25 cellular contexts compared by ENCODE assay signal in genomic region chr17:29633886-29634285, GRCh38. TPM values are rescaled to one million over a fixed set of nuclear protein-coding genes. Genes with fewer than 3 reads are reported as not detected.
A peak's percentile ranks its signal among the peaks of the same experiment; 100 is the strongest.
DNase-seq lines count a peak whose midpoint lies in the region; ATAC-seq and TF ChIP-seq lines count a peak whose summit lies in the region.
"Had no signal": no experiment of that assay in that cellular context is flagged by ENCODE, and none has a peak within 500 bp of the region (broad histone marks: within the 10 kb centered on the region; RNA-seq: fewer than 3 reads in every experiment).

No MANE protein-coding gene starts in this region.

- H3K36me3 Mint-ChIP-seq in activated CD4-positive, alpha-beta T cell treated with anti-CD3 and anti-CD28 coated beads for 36 hours (ENCODE audit: low read depth) = peaks cover 28% of the 10 kb centered on the region
- H3K36me3 Mint-ChIP-seq in CD4-positive, alpha-beta T cell (ENCODE audit: low read depth) = peaks cover 78% of the 10 kb centered on the region
- peaks cover 30% of the 10 kb centered on the region for H3K36me3 Mint-ChIP-seq in activated T-helper 1 cell treated with anti-CD3 and anti-CD28 coated beads, Interleukin-12 subunit alpha, Interleukin-12 subunit beta, Interleukin-2, Interleukin-4 antibody, amounts not matched to agents 30 ng/mL and 10 ng/mL and 1 ng/mL, durations not matched to agents 14 hours and 24 hours and 36 hours (ENCODE audit: low read depth)
- peaks cover 3 to 30% (median 21%) of the 10 kb centered on the region in 5 donors for H3K36me3 Mint-ChIP-seq in naive thymus-derived CD4-positive, alpha-beta T cell

- POLR2A ChIA-PET in activated CD4-positive, alpha-beta T cell treated with anti-CD3 and anti-CD28 coated beads for 36 hours (lab: Charles Lee) = interaction anchor here (0.5 to 0.6 kb wide), 2 partner anchors 42 to 275 kb away, joined by 3 to 4 read pairs; no protein-coding TSS in a partner anchor
- POLR2A ChIA-PET in CD4-positive, alpha-beta T cell (lab: Charles Lee) = no interaction called here
- POLR2A ChIA-PET in naive thymus-derived CD4-positive, alpha-beta T cell (lab: Charles Lee) = no interaction called here

- H3K4me3 Mint-ChIP-seq in activated CD4-positive, alpha-beta T cell treated with anti-CD3 and anti-CD28 coated beads for 36 hours = no peak overlapping the region
- H3K4me3 Mint-ChIP-seq in CD4-positive, alpha-beta T cell = no peak overlapping the region
- no peak overlapping the region for H3K4me3 Mint-ChIP-seq in activated T-helper 1 cell treated with anti-CD3 and anti-CD28 coated beads, Interleukin-12 subunit alpha, Interleukin-12 subunit beta, Interleukin-2, Interleukin-4 antibody, amounts not matched to agents 30 ng/mL and 10 ng/mL and 1 ng/mL, durations not matched to agents 14 hours and 24 hours and 36 hours
- H3K4me3 Mint-ChIP-seq in naive thymus-derived CD4-positive, alpha-beta T cell = no peak overlapping the region
- H3K4me3 Mint-ChIP-seq: stimulated activated naive CD8-positive, alpha-beta T cell treated with anti-CD3 and anti-CD28 coated beads, Interleukin-15, amount 100 ng/mL, for 72 hours; T-cell had no signal

- intact Hi-C loops in activated CD4-positive, alpha-beta T cell treated with anti-CD3 and anti-CD28 coated beads for 36 hours (cut with DNase I, micrococcal nuclease) = no loop called here
- intact Hi-C loops in CD4-positive, alpha-beta T cell (cut with DNase I, micrococcal nuclease) = no loop called here
- intact Hi-C loops in activated T-helper 1 cell treated with anti-CD3 and anti-CD28 coated beads, Interleukin-12 subunit alpha, Interleukin-12 subunit beta, Interleukin-2, Interleukin-4 antibody, amounts not matched to agents 30 ng/mL and 10 ng/mL and 1 ng/mL, durations not matched to agents 14 hours and 24 hours and 36 hours (cut with micrococcal nuclease) = loop anchor here (10.0 kb wide), 1 partner anchor 461 kb away; no protein-coding TSS in a partner anchor
- intact Hi-C loops in naive thymus-derived CD4-positive, alpha-beta T cell (cut with micrococcal nuclease) = no loop called here

- H3K4me1 ChIP-seq in naive thymus-derived CD4-positive, alpha-beta T cell (ENCODE audit: control insufficient read depth in 2 of 2, insufficient read depth in 2 of 2, low read length in 2 of 2) = no peaks in the 10 kb centered on the region
- H3K4me1 ChIP-seq: right lobe of liver, SJSA1 had no signal

- no peak overlapping the region for H3K27ac ChIP-seq in CD4-positive, alpha-beta T cell (ENCODE audit: low read depth, low read length)
- H3K27ac ChIP-seq in naive thymus-derived CD4-positive, alpha-beta T cell (ENCODE audit: low read depth, low read length) = no peak overlapping the region
- H3K27ac ChIP-seq: right lobe of liver, SJSA1 had no signal

- peaks cover 16% of the 10 kb centered on the region for H3K4me1 Mint-ChIP-seq in activated CD4-positive, alpha-beta T cell treated with anti-CD3 and anti-CD28 coated beads for 36 hours
- H3K4me1 Mint-ChIP-seq in CD4-positive, alpha-beta T cell (ENCODE audit: low read depth) = peaks cover 4% of the 10 kb centered on the region
- peaks cover 23% of the 10 kb centered on the region for H3K4me1 Mint-ChIP-seq in activated T-helper 1 cell treated with anti-CD3 and anti-CD28 coated beads, Interleukin-12 subunit alpha, Interleukin-12 subunit beta, Interleukin-2, Interleukin-4 antibody, amounts not matched to agents 30 ng/mL and 10 ng/mL and 1 ng/mL, durations not matched to agents 14 hours and 24 hours and 36 hours (ENCODE audit: low read depth)
- peaks cover 6 to 25% (median 16%) of the 10 kb centered on the region in 7 donors for H3K4me1 Mint-ChIP-seq in naive thymus-derived CD4-positive, alpha-beta T cell

- TF ChIP-seq CTCF in CD4-positive, alpha-beta T cell (IDR thresholded peaks at IDR 0.05) = no peak

- H3K9me3 Mint-ChIP-seq in activated CD4-positive, alpha-beta T cell treated with anti-CD3 and anti-CD28 coated beads for 36 hours (ENCODE audit: low read depth) = no peaks in the 10 kb centered on the region
- H3K9me3 Mint-ChIP-seq in CD4-positive, alpha-beta T cell = no peaks in the 10 kb centered on the region
- H3K9me3 Mint-ChIP-seq in activated T-helper 1 cell treated with anti-CD3 and anti-CD28 coated beads, Interleukin-12 subunit alpha, Interleukin-12 subunit beta, Interleukin-2, Interleukin-4 antibody, amounts not matched to agents 30 ng/mL and 10 ng/mL and 1 ng/mL, durations not matched to agents 14 hours and 24 hours and 36 hours = no peaks in the 10 kb centered on the region
- H3K9me3 Mint-ChIP-seq in naive thymus-derived CD4-positive, alpha-beta T cell = peaks cover 0 to 2% (median 0%) of the 10 kb centered on the region in 11 donors
- H3K9me3 Mint-ChIP-seq: activated T-helper 2 cell treated with anti-CD3 and anti-CD28 coated beads, Interferon-gamma antibody, Interleukin-2, Interleukin-4, amounts not matched to agents 10 μg/mL and 5 μg/mL and 100 μg/mL, durations not matched to agents 14 hours and 24 hours and 36 hours; CD4-positive, alpha-beta memory T cell; stimulated activated naive CD8-positive, alpha-beta T cell treated with anti-CD3 and anti-CD28 coated beads, Interleukin-15, amount 100 ng/mL, for 72 hours; T-cell had no signal

- peak overlapping the region; percentile 45 for H3K27ac Mint-ChIP-seq in activated CD4-positive, alpha-beta T cell treated with anti-CD3 and anti-CD28 coated beads for 36 hours
- peak overlapping the region; percentile 8 for H3K27ac Mint-ChIP-seq in CD4-positive, alpha-beta T cell
- H3K27ac Mint-ChIP-seq in activated T-helper 1 cell treated with anti-CD3 and anti-CD28 coated beads, Interleukin-12 subunit alpha, Interleukin-12 subunit beta, Interleukin-2, Interleukin-4 antibody, amounts not matched to agents 30 ng/mL and 10 ng/mL and 1 ng/mL, durations not matched to agents 14 hours and 24 hours and 36 hours = peak overlapping the region; percentile 24
- peak overlapping the region in 8 of 9 donors; percentile 17 to 69 (median 50) for H3K27ac Mint-ChIP-seq in naive thymus-derived CD4-positive, alpha-beta T cell
- H3K27ac Mint-ChIP-seq: activated T-helper 2 cell treated with anti-CD3 and anti-CD28 coated beads, Interferon-gamma antibody, Interleukin-2, Interleukin-4, amounts not matched to agents 10 μg/mL and 5 μg/mL and 100 μg/mL, durations not matched to agents 14 hours and 24 hours and 36 hours had no signal

- H3K9me3 ChIP-seq in CD4-positive, alpha-beta T cell (ENCODE audit: control insufficient read depth, low read length) = no peaks in the 10 kb centered on the region
- H3K9me3 ChIP-seq in naive thymus-derived CD4-positive, alpha-beta T cell (ENCODE audit: control insufficient read depth in 2 of 3, low read length in 3 of 3) = no peaks in the 10 kb centered on the region
- H3K9me3 ChIP-seq: right lobe of liver, SJSA1, thyroid gland had no signal

- H3K36me3 ChIP-seq in naive thymus-derived CD4-positive, alpha-beta T cell (ENCODE audit: control insufficient read depth in 2 of 3, insufficient read depth in 3 of 3, low read length in 3 of 3) = peaks cover 5 to 71% (median 14%) of the 10 kb centered on the region in 3 experiments

- CTCF ChIA-PET in activated CD4-positive, alpha-beta T cell treated with anti-CD3 and anti-CD28 coated beads for 36 hours (lab: Charles Lee) = no interaction called here
- CTCF ChIA-PET in CD4-positive, alpha-beta T cell (lab: Charles Lee) = interaction anchor here (1.5 kb wide), 1 partner anchor 17 kb away, joined by 4 read pairs; no protein-coding TSS in a partner anchor
- CTCF ChIA-PET in naive thymus-derived CD4-positive, alpha-beta T cell (lab: Charles Lee) = interaction anchor here (1.9 kb wide), 1 partner anchor 9 kb away, joined by 6 read pairs; no protein-coding TSS in a partner anchor

- ATAC-seq in activated CD4-positive, alpha-beta T cell treated with anti-CD3 and anti-CD28 coated beads for 36 hours = no peak
- no peak for ATAC-seq in CD4-positive, alpha-beta T cell (ENCODE audit: poor library complexity)
- ATAC-seq in naive thymus-derived CD4-positive, alpha-beta T cell = no peak
- ATAC-seq in HG03460 (IDR thresholded peaks at IDR 0.05; ENCODE audit: unreplicated experiment) = no peak
- ATAC-seq: K562; right lobe of liver; stimulated activated naive CD8-positive, alpha-beta T cell treated with anti-CD3 and anti-CD28 coated beads, Interleukin-15, amount 100 ng/mL, for 72 hours; T-cell had no signal

- DNase-seq in activated CD4-positive, alpha-beta T cell treated with anti-CD3 and anti-CD28 coated beads for 36 hours = no peak
- DNase-seq in activated CD4-positive, alpha-beta T cell treated with anti-CD3 and anti-CD28 coated beads, Interleukin-2, amount 50 U/mL, for 1 hour = no peak
- no peak for DNase-seq in CD4-positive, alpha-beta T cell
- DNase-seq in activated T-helper 1 cell treated with anti-CD3 and anti-CD28 coated beads, Interleukin-12 subunit alpha, Interleukin-12 subunit beta, Interleukin-2, Interleukin-4 antibody, amounts not matched to agents 30 ng/mL and 10 ng/mL and 1 ng/mL, durations not matched to agents 14 hours and 24 hours and 36 hours (ENCODE audit: low spot score) = no peak
- no peak for DNase-seq in naive thymus-derived CD4-positive, alpha-beta T cell
- no peak for DNase-seq in NK-92 (lab: John Stamatoyannopoulos, UW; ENCODE audit: unreplicated experiment)
- DNase-seq in NCI-H2029 (lab: John Stamatoyannopoulos, UW) = no peak
- DNase-seq: 8988T; activated CD4-positive, alpha-beta T cell treated with anti-CD3 and anti-CD28 coated beads for 1 hour; amniotic stem cell; CD4-positive, alpha-beta memory T cell; DMS 273 treated with DMSO at 0.1 percent for 48 hours; effector CD4-positive, alpha-beta T cell; kidney glomerular epithelial cell; NCI-H1417 treated with DMSO at 0.1 percent for 48 hours; NCI-H2081 treated with DMSO at 0.1 percent for 48 hours; NCI-H345; right lobe of liver; stimulated activated naive CD8-positive, alpha-beta T cell treated with anti-CD3 and anti-CD28 coated beads, Interleukin-15, amount 100 ng/mL, for 72 hours; T-cell; thyroid gland had no signal

- H3K27me3 ChIP-seq in CD4-positive, alpha-beta T cell (ENCODE audit: control insufficient read depth, insufficient read depth, low read length) = no peaks in the 10 kb centered on the region
- H3K27me3 ChIP-seq in naive thymus-derived CD4-positive, alpha-beta T cell (ENCODE audit: control insufficient read depth in 2 of 2, insufficient read depth in 2 of 2, low read length in 2 of 2) = no peaks in the 10 kb centered on the region
- H3K27me3 ChIP-seq: right lobe of liver, SJSA1, thyroid gland had no signal

- no peaks in the 10 kb centered on the region for H3K27me3 Mint-ChIP-seq in activated CD4-positive, alpha-beta T cell treated with anti-CD3 and anti-CD28 coated beads for 36 hours
- no peaks in the 10 kb centered on the region for H3K27me3 Mint-ChIP-seq in CD4-positive, alpha-beta T cell
- no peaks in the 10 kb centered on the region for H3K27me3 Mint-ChIP-seq in activated T-helper 1 cell treated with anti-CD3 and anti-CD28 coated beads, Interleukin-12 subunit alpha, Interleukin-12 subunit beta, Interleukin-2, Interleukin-4 antibody, amounts not matched to agents 30 ng/mL and 10 ng/mL and 1 ng/mL, durations not matched to agents 14 hours and 24 hours and 36 hours (ENCODE audit: insufficient read depth)
- H3K27me3 Mint-ChIP-seq in naive thymus-derived CD4-positive, alpha-beta T cell = no peaks in the 10 kb centered on the region
- H3K27me3 Mint-ChIP-seq: CD4-positive, alpha-beta memory T cell; stimulated activated naive CD8-positive, alpha-beta T cell treated with anti-CD3 and anti-CD28 coated beads, Interleukin-15, amount 100 ng/mL, for 72 hours; T-cell had no signal

- no peak overlapping the region for H3K4me3 ChIP-seq in naive thymus-derived CD4-positive, alpha-beta T cell (ENCODE audit: low read length)
- H3K4me3 ChIP-seq: K562, right lobe of liver, SJSA1, thyroid gland had no signal

RNA-seq across cellular contexts. Expression of gene CORO6, which starts 11.2 kb away (rescaled TPM):
- total RNA-seq in activated CD4-positive, alpha-beta T cell treated with anti-CD3 and anti-CD28 coated beads for 36 hours = 10 to 100 TPM; 13.9 to 14.2 TPM
- 1 to 10 TPM; 2.8 to 3.3 TPM for total RNA-seq in CD4-positive, alpha-beta T cell
- total RNA-seq in activated T-helper 1 cell treated with anti-CD3 and anti-CD28 coated beads, Interleukin-12 subunit alpha, Interleukin-12 subunit beta, Interleukin-2, Interleukin-4 antibody, amounts not matched to agents 30 ng/mL and 10 ng/mL and 1 ng/mL, durations not matched to agents 14 hours and 24 hours and 36 hours = 5.1 and 6.4 TPM in 2 replicates
- total RNA-seq in naive thymus-derived CD4-positive, alpha-beta T cell = 1 to 10 TPM; 1.4 to 3.1 (median 1.7) TPM
- polyA plus RNA-seq in naive thymus-derived CD4-positive, alpha-beta T cell = under 1 TPM; 0.15 to 0.35 TPM
- polyA plus RNA-seq: CD4-positive, alpha-beta memory T cell had no signal

RNA-seq across cellular contexts. Expression of gene ANKRD13B, which starts 41.0 kb away (rescaled TPM):
- 10 to 100 TPM; 17.3 to 20.2 TPM for total RNA-seq in activated CD4-positive, alpha-beta T cell treated with anti-CD3 and anti-CD28 coated beads for 36 hours
- 1 to 10 TPM; 2.1 to 3.0 TPM for total RNA-seq in CD4-positive, alpha-beta T cell
- 45.8 and 46.2 TPM in 2 replicates for total RNA-seq in activated T-helper 1 cell treated with anti-CD3 and anti-CD28 coated beads, Interleukin-12 subunit alpha, Interleukin-12 subunit beta, Interleukin-2, Interleukin-4 antibody, amounts not matched to agents 30 ng/mL and 10 ng/mL and 1 ng/mL, durations not matched to agents 14 hours and 24 hours and 36 hours
- total RNA-seq in naive thymus-derived CD4-positive, alpha-beta T cell = 1 to 10 TPM in 3 of 5 experiments, under 1 TPM in 2; 0.70 to 9.8 (median 1.5) TPM
- polyA plus RNA-seq in naive thymus-derived CD4-positive, alpha-beta T cell = under 1 TPM in 1 of 2 donors, not detected in 1; 0.51 TPM
- polyA plus RNA-seq: CD4-positive, alpha-beta memory T cell had no signal

RNA-seq across cellular contexts. Expression of gene GIT1, which starts 44.4 kb away (rescaled TPM):
- total RNA-seq in activated CD4-positive, alpha-beta T cell treated with anti-CD3 and anti-CD28 coated beads for 36 hours = 10 to 100 TPM; 60.5 to 74.1 TPM
- total RNA-seq in CD4-positive, alpha-beta T cell = 10 to 100 TPM; 35.8 to 36.7 TPM
- total RNA-seq in activated T-helper 1 cell treated with anti-CD3 and anti-CD28 coated beads, Interleukin-12 subunit alpha, Interleukin-12 subunit beta, Interleukin-2, Interleukin-4 antibody, amounts not matched to agents 30 ng/mL and 10 ng/mL and 1 ng/mL, durations not matched to agents 14 hours and 24 hours and 36 hours = 81.0 and 87.5 TPM in 2 replicates
- total RNA-seq in naive thymus-derived CD4-positive, alpha-beta T cell = 10 to 100 TPM; 42.5 to 76.3 (median 62.4) TPM
- 10 to 100 TPM in 1 of 2 donors, 1 to 10 TPM in 1; 6.8 to 20.0 TPM for polyA plus RNA-seq in naive thymus-derived CD4-positive, alpha-beta T cell
